In genomic region chr12:13203028-13203922, GRCh38 we compare ENCODE assay signal across 8 cellular contexts. TPM values are rescaled to one million over a fixed set of nuclear protein-coding genes. Genes with fewer than 3 reads are reported as not detected.
DNase-seq lines count a peak whose midpoint lies in the region; ATAC-seq, FAIRE-seq and TF ChIP-seq lines count a peak whose summit lies in the region.
"Had no signal": no experiment of that assay in that cellular context is flagged by ENCODE, and none has a peak within 500 bp of the region (broad histone marks: within the 10 kb centered on the region; RNA-seq: fewer than 3 reads in every experiment).

No MANE protein-coding gene starts in this region.

- TF ChIP-seq CTCF in GM13977 (IDR thresholded peaks at IDR 0.05; ENCODE audit: extremely low read depth, insufficient read depth, missing control alignments): peak; percentile 33
- TF ChIP-seq CTCF in stomach (IDR thresholded peaks at IDR 0.05): peak in 1 of 7 experiments; percentile 11

- intact Hi-C loops in left ventricle myocardium superior (cut with micrococcal nuclease): no loop called here
- intact Hi-C loops in stomach (cut with DNase I; ENCODE audit: low total_unique reads): loop anchor here (10.0 kb wide), 1 partner anchor 178 kb away; no protein-coding TSS in a partner anchor

- 43 to 63% (median 55%) methylated on average over 16 of the region's 16 CpGs for WGBS in stomach, 5 donors

- TF ChIP-seq POLR2A in stomach (IDR thresholded peaks at IDR 0.05): no peak

- H3K4me3 ChIP-seq in stomach: no peak overlapping the region
- H3K4me3 ChIP-seq: body of pancreas had no signal

- peak overlapping the region in 4 of 5 donors; percentile 37 to 55 (median 41) for H3K27ac ChIP-seq in stomach

- no peak for TF ChIP-seq EP300 in stomach (IDR thresholded peaks at IDR 0.05)

- no peak for FAIRE-seq in HTR-8/SVneo (lab: Jason Lieb, UNC)

- H3K27me3 ChIP-seq in stomach: peaks cover 0 to 7% (median 0%) of the 10 kb centered on the region in 3 donors
- H3K27me3 ChIP-seq: body of pancreas had no signal

- H3K9me3 ChIP-seq in stomach: no peaks in the 10 kb centered on the region
- H3K9me3 ChIP-seq: body of pancreas had no signal

- H3K4me1 ChIP-seq in stomach: peaks cover 0 to 67% (median 14%) of the 10 kb centered on the region in 4 donors
- H3K4me1 ChIP-seq: body of pancreas had no signal

- H3K36me3 ChIP-seq in stomach: no peaks in the 10 kb centered on the region

- peak; percentile 75 for ATAC-seq in left ventricle myocardium superior
- ATAC-seq: body of pancreas had no signal

- in situ Hi-C loops in GM13977 (cut with MboI; ENCODE audit: low pct_unique_long_range_greater_than_20kb, low sequenced_read_pairs, unreplicated experiment) (loop anchor here (10.0 to 25.0 kb wide), 3 partner anchors 191 to 416 kb away; partner anchors contain the start of genes APOLD1 and HEBP1), SK-MEL-5 (cut with HindIII; ENCODE audit: low pct_unique_long_range_greater_than_20kb, low sequenced_read_pairs) (no loop called here)

- DNase-seq in GM13977 (ENCODE audit: low spot score) (peak; percentile 23), SK-MEL-5 (ENCODE audit: low read depth, low spot score) (peak; percentile 70), left ventricle myocardium superior (peak; percentile 76), stomach (no peak), occipital lobe (lab: John Stamatoyannopoulos, UW) (no peak), HTR-8/SVneo (ENCODE audit: insufficient read length, low spot score) (no peak)
- DNase-seq in activated T-cell treated with anti-CD3 and anti-CD28 coated beads, Interleukin-2, amount 50 U/mL, for 1 hour: no peak

RNA-seq across cellular contexts. Expression of gene EMP1, which starts 6.7 kb away (rescaled TPM):
- total RNA-seq in SK-MEL-5 (2014; rRNA removed; shearing (Covaris generic)): 8.7 and 14.3 TPM in 2 replicates
- 41.8 and 57.8 TPM in 2 replicates for polyA plus RNA-seq in SK-MEL-5 (2015; cell fraction: cytosol; rRNA removed)
- 9.2 and 23.4 TPM in 2 replicates for polyA plus RNA-seq in SK-MEL-5 (2015; cell fraction: nucleus; rRNA removed)
- total RNA-seq in left ventricle myocardium superior: 76.8 TPM
- total RNA-seq in stomach: 100 to 1,000 TPM in 1 of 5 donors, 10 to 100 TPM in 3, 1 to 10 TPM in 1; 7.6 to 115 (median 23.9) TPM
- polyA plus RNA-seq in stomach: 100 to 1,000 TPM in 1 of 3 donors, 10 to 100 TPM in 1, 1 to 10 TPM in 1; 6.2 to 209 (median 12.5) TPM
- 6.6 TPM for total RNA-seq in occipital lobe

Comparison
In these comparisons a context has a peak if more than half of its experiments do, and no peak if none do; other contexts are left out.
1. DNase-seq: peak in GM13977 (single experiment), SK-MEL-5 (single experiment) and left ventricle myocardium superior (single experiment); none in stomach (single experiment), occipital lobe (single experiment), HTR-8/SVneo (single experiment) and activated T-cell treated with anti-CD3 and anti-CD28 coated beads, Interleukin-2, amount 50 U/mL, for 1 hour (single experiment).